ENCODE assay signal across 1 cellular context in genomic region chr5:36241636-36242533, GRCh38.
TF ChIP-seq lines count a peak whose summit lies in the region.

Gene NADK2 (minus strand): TSS chr5:36241925. CDS start chr5:36241798, 127 bp downstream.

TF ChIP-seq in K562, 482 proteins besides CTCF, POLR2A, EP300 and RAD21 (continued from another document and continues in another):
- TF ChIP-seq PCBP2 (IDR thresholded peaks at IDR 0.05; ENCODE audit: low read depth, low read length, poor library complexity, severe bottlenecking) (no peak), ZNF24 (IDR thresholded peaks at IDR 0.05) (peak; percentile 40), ZFPM2 (CRISPR knock-in tag; IDR thresholded peaks at IDR 0.05) (no peak), SNIP1 (IDR thresholded peaks at IDR 0.05; ENCODE audit: low read depth) (no peak), U2AF2 (optimal IDR thresholded peaks at IDR 0.05; ENCODE audit: low read depth, low read length) (no peak), LARP7 (IDR thresholded peaks at IDR 0.05) (no peak), REST (CRISPR knock-in tag; IDR thresholded peaks at IDR 0.05; ENCODE audit: low read depth) (peak; percentile 39; the same call in 1 of the 2 replicates), TGIF2 (CRISPR knock-in tag; IDR thresholded peaks at IDR 0.05) (peak; percentile 15; the same call in 1 of the 2 replicates), PHTF2 (CRISPR knock-in tag; IDR thresholded peaks at IDR 0.05) (no peak), TAF9B (IDR thresholded peaks at IDR 0.05; ENCODE audit: partially characterized antibody) (peak; percentile 40), SP1 (CRISPR knock-in tag; IDR thresholded peaks at IDR 0.05) (peak; percentile 69), ZBTB5 (IDR thresholded peaks at IDR 0.05) (peak; percentile 82), ZNF143 (CRISPR knock-in tag; IDR thresholded peaks at IDR 0.05) (no peak; the same call in 1 of the 2 replicates), NFE2L1 (tag; IDR thresholded peaks at IDR 0.05; ENCODE audit: borderline replicate concordance, low read depth) (no peak), SAFB2 (IDR thresholded peaks at IDR 0.05; ENCODE audit: borderline replicate concordance, low read depth, low read length, severe bottlenecking) (no peak), ZNF512 (tag; IDR thresholded peaks at IDR 0.05) (no peak), GTF2F1 (IDR thresholded peaks at IDR 0.05; ENCODE audit: low read depth, low read length) (no peak), ZNF695 (CRISPR knock-in tag; IDR thresholded peaks at IDR 0.05) (no peak), TCFL5 (CRISPR knock-in tag; conservative IDR thresholded peaks at IDR 0.05) (no peak), SNAPC5 (CRISPR knock-in tag; IDR thresholded peaks at IDR 0.05) (no peak), ZBTB33 (CRISPR knock-in tag; IDR thresholded peaks at IDR 0.05) (peak; percentile 93), ZNF124 (CRISPR knock-in tag; IDR thresholded peaks at IDR 0.05) (no peak), ELK1 (CRISPR knock-in tag; IDR thresholded peaks at IDR 0.05) (no peak), FOXO4 (CRISPR knock-in tag; IDR thresholded peaks at IDR 0.05) (0 out of 2 replicates have a peak, but pooled peaks have one; percentile 6), MTA3 (IDR thresholded peaks at IDR 0.05; ENCODE audit: borderline replicate concordance) (peak; percentile 83), MCM7 (IDR thresholded peaks at IDR 0.05) (no peak), NRF1 (conservative IDR thresholded peaks at IDR 0.05 in 1 of 2, IDR thresholded peaks at IDR 0.05 in 1 of 2) (peak; percentile 67 to 75), ATF6 (CRISPR knock-in tag; IDR thresholded peaks at IDR 0.05) (peak; percentile 94; the same call in 1 of the 2 replicates), CLOCK (CRISPR knock-in tag; IDR thresholded peaks at IDR 0.05; ENCODE audit: borderline replicate concordance) (no peak), TARDBP (IDR thresholded peaks at IDR 0.05) (peak; percentile 35; the same call in 1 of the 2 replicates), TFE3 (CRISPR knock-in tag; IDR thresholded peaks at IDR 0.05) (peak; percentile 5; the same call in 1 of the 2 replicates), TRIM28 (IDR thresholded peaks at IDR 0.05) (no peak; the same call in 1 of the 2 replicates), ZNF740 (CRISPR knock-in tag; IDR thresholded peaks at IDR 0.05) (peak; percentile 85; the same call in 1 of the 2 replicates), ZNF740 (tag; IDR thresholded peaks at IDR 0.05) (peak in 1 of 2 experiments; percentile 81; a peak in 2 of 4 replicates), ZNF277 (CRISPR knock-in tag; IDR thresholded peaks at IDR 0.05; ENCODE audit: borderline replicate concordance) (no peak), NR4A1 (CRISPR knock-in tag; IDR thresholded peaks at IDR 0.05) (0 out of 2 replicates have a peak, but pooled peaks have one; percentile 67), NR4A1 (tag; IDR thresholded peaks at IDR 0.05) (peak; percentile 94)
